ENCODE assay signal across 1 cellular context in the genomic region with DNA sequence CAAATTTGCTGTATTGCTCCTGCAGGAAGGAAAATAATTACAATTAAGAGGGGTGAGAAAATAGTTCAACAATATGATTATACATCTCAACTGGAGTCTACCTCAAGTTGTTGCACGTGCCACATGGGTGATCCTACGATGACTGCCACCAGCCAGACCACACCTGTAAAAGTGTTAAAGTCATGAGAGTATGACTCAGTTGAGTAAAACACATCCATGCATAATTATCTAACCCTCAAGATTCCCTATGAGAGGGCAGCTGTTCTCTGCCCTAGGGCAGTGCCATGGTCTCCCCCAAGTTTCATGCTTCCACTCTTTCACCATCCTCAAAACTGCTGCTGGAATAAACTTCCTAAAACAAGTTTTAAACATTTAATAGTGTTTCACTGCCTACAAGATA.
TF ChIP-seq lines count a peak whose summit lies in the region.

No MANE protein-coding gene starts in this region.

TF ChIP-seq in HCT116, 20 proteins besides CTCF, POLR2A, EP300 and RAD21 (continued from another document):
- TF ChIP-seq, protein P1, sequence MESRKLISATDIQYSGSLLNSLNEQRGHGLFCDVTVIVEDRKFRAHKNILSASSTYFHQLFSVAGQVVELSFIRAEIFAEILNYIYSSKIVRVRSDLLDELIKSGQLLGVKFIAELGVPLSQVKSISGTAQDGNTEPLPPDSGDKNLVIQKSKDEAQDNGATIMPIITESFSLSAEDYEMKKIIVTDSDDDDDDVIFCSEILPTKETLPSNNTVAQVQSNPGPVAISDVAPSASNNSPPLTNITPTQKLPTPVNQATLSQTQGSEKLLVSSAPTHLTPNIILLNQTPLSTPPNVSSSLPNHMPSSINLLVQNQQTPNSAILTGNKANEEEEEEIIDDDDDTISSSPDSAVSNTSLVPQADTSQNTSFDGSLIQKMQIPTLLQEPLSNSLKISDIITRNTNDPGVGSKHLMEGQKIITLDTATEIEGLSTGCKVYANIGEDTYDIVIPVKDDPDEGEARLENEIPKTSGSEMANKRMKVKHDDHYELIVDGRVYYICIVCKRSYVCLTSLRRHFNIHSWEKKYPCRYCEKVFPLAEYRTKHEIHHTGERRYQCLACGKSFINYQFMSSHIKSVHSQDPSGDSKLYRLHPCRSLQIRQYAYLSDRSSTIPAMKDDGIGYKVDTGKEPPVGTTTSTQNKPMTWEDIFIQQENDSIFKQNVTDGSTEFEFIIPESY (IDR thresholded peaks at IDR 0.05; ENCODE audit: extremely low read depth, insufficient replicate concordance, low read length), result no peak
- TF ChIP-seq EZH2 (IDR thresholded peaks at IDR 0.05) (no peak), FOSL1 (IDR thresholded peaks at IDR 0.05; ENCODE audit: low read depth) (no peak), ZFX (IDR thresholded peaks at IDR 0.05) (no peak), CBX3 (IDR thresholded peaks at IDR 0.05; ENCODE audit: low read depth) (no peak)
